23 cellular contexts compared by ENCODE assay signal in the genomic region with DNA sequence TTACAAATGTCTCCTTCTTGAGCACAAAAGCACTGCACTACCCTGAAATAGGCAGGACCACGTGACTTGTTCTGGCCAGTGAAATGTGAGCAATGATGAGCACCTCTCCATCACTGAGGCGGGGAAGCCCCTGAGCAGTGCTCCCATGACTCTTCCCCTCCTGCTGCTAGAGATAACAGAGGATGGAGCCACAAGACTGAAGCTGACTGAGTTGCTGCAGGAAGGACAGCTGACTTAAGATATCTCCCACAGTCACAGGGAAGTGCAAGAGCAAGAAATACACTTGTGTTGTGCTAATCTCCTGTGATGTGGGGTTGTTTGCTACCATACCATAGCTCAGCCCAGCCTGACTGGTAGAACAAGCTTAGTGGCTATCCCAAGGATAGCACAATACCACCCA. TPM values are rescaled to one million over a fixed set of nuclear protein-coding genes. Genes with fewer than 3 reads are reported as not detected.
DNase-seq lines count a peak whose midpoint lies in the region; ATAC-seq and TF ChIP-seq lines count a peak whose summit lies in the region.
"Had no signal": no experiment of that assay in that cellular context is flagged by ENCODE, and none has a peak within 500 bp of the region (broad histone marks: within the 10 kb centered on the region; RNA-seq: fewer than 3 reads in every experiment).

No MANE protein-coding gene starts in this region.

- peaks cover 77% of the 10 kb centered on the region for H3K79me2 ChIP-seq in hepatocyte

- no peaks in the 10 kb centered on the region for H3K27me3 Mint-ChIP-seq in activated CD4-positive, alpha-beta T cell treated with anti-CD3 and anti-CD28 coated beads, Interleukin-2, amount 10 ng/mL, durations not matched to agents 24 days and 14 days
- H3K27me3 Mint-ChIP-seq: brain; CD4-positive, CD25-positive, alpha-beta regulatory T cell; T-cell had no signal

- no peak overlapping the region for H3K4me2 ChIP-seq in hepatocyte
- H3K4me2 ChIP-seq: neural progenitor cell had no signal

- H3K4me3 Mint-ChIP-seq in activated CD4-positive, alpha-beta T cell treated with anti-CD3 and anti-CD28 coated beads, Interleukin-2, amount 10 ng/mL, durations not matched to agents 24 days and 14 days, result no peak overlapping the region
- H3K4me3 Mint-ChIP-seq: brain; CD4-positive, CD25-positive, alpha-beta regulatory T cell; neural progenitor cell; T-cell had no signal

- H3K4me1 Mint-ChIP-seq in activated CD4-positive, alpha-beta T cell treated with anti-CD3 and anti-CD28 coated beads, Interleukin-2, amount 10 ng/mL, durations not matched to agents 24 days and 14 days, result peaks cover 45% of the 10 kb centered on the region
- H3K4me1 Mint-ChIP-seq: neural progenitor cell had no signal

- TF ChIP-seq CTCF in hepatocyte (IDR thresholded peaks at IDR 0.05; ENCODE audit: poor library complexity), result no peak

- WGBS in hepatocyte (ENCODE audit: low lambda C conversion rate, missing lambda C conversion rate), result 100% methylated on average over 2 of the region's 2 CpGs

- no peaks in the 10 kb centered on the region for H3K9me3 Mint-ChIP-seq in activated CD4-positive, alpha-beta T cell treated with anti-CD3 and anti-CD28 coated beads, Interleukin-2, amount 10 ng/mL, durations not matched to agents 24 days and 14 days
- H3K9me3 Mint-ChIP-seq: T-cell had no signal

- no peak overlapping the region for H3K4me3 ChIP-seq in hepatocyte
- H3K4me3 ChIP-seq: dorsolateral prefrontal cortex, esophagus muscularis mucosa, mucosa of descending colon, neural progenitor cell, spleen, tibial nerve had no signal

- intact Hi-C loops in activated CD4-positive, alpha-beta T cell treated with anti-CD3 and anti-CD28 coated beads, Interleukin-2, amount 10 ng/mL, durations not matched to agents 24 days and 14 days (cut with micrococcal nuclease), result no loop called here

- ATAC-seq in GM18909 (IDR thresholded peaks at IDR 0.05; ENCODE audit: poor library complexity, unreplicated experiment), result no peak
- ATAC-seq: left lobe of liver, mucosa of descending colon, T-cell had no signal

- peaks cover 19% of the 10 kb centered on the region for H3K36me3 Mint-ChIP-seq in activated CD4-positive, alpha-beta T cell treated with anti-CD3 and anti-CD28 coated beads, Interleukin-2, amount 10 ng/mL, durations not matched to agents 24 days and 14 days (ENCODE audit: low read depth)

- no peak for DNase-seq in activated CD4-positive, alpha-beta T cell treated with anti-CD3 and anti-CD28 coated beads, Interleukin-2, amount 10 ng/mL, durations not matched to agents 24 days and 14 days
- no peak for DNase-seq in activated CD4-positive, alpha-beta T cell treated with anti-CD3 and anti-CD28 coated beads, Interleukin-2, amount 50 U/mL, for 1 hour
- peak; percentile 8 for DNase-seq in DMS53 treated with DMSO at 0.1 percent for 48 hours (lab: John Stamatoyannopoulos, UW; ENCODE audit: unreplicated experiment)
- peak; percentile 21 for DNase-seq in UCSD-AML1 (lab: John Stamatoyannopoulos, UW; ENCODE audit: unreplicated experiment)
- no peak for DNase-seq in hepatocyte (ENCODE audit: low spot score)
- no peak for DNase-seq in caudate nucleus (lab: John Stamatoyannopoulos, UW)
- DNase-seq in amygdala (lab: John Stamatoyannopoulos, UW), result no peak
- DNase-seq: activated CD4-positive, CD25-positive, alpha-beta regulatory T cell; activated CD8-positive, alpha-beta memory T cell treated with anti-CD3 and anti-CD28 coated beads, Interleukin-2, amount 50 U/mL, for 4 hours; CD4-positive, CD25-positive, alpha-beta regulatory T cell; dorsolateral prefrontal cortex; MM.1S; mucosa of descending colon; NCI-H1930; Right ventricle myocardium superior; spleen; T-cell had no signal

- no peaks in the 10 kb centered on the region for H3K27me3 ChIP-seq in hepatocyte
- H3K27me3 ChIP-seq: dorsolateral prefrontal cortex, esophagus muscularis mucosa, neural progenitor cell, spleen had no signal

- no peaks in the 10 kb centered on the region for H3K36me3 ChIP-seq in hepatocyte (replicated peaks; ENCODE audit: insufficient read depth, low read depth)
- H3K36me3 ChIP-seq: esophagus muscularis mucosa, neural progenitor cell, spleen, tibial nerve had no signal

- no peak overlapping the region for H2AFZ ChIP-seq in hepatocyte
- H2AFZ ChIP-seq: neural progenitor cell had no signal

- H3K27ac Mint-ChIP-seq in activated CD4-positive, alpha-beta T cell treated with anti-CD3 and anti-CD28 coated beads, Interleukin-2, amount 10 ng/mL, durations not matched to agents 24 days and 14 days, result peak overlapping the region; percentile 6
- H3K27ac Mint-ChIP-seq: CD4-positive, CD25-positive, alpha-beta regulatory T cell; neural progenitor cell; T-cell had no signal

- H3K27ac ChIP-seq in hepatocyte (peak overlapping the region; percentile 70), caudate nucleus (ENCODE audit: low read depth, low read length) (no peak overlapping the region)
- H3K27ac ChIP-seq: dorsolateral prefrontal cortex, esophagus muscularis mucosa, neural progenitor cell, spleen, tibial nerve had no signal

- H4K20me1 ChIP-seq in hepatocyte (ENCODE audit: insufficient read depth, poor library complexity, severe bottlenecking), result no peaks in the 10 kb centered on the region

- H3K4me1 ChIP-seq in hepatocyte (ENCODE audit: insufficient read depth), result peaks cover 15% of the 10 kb centered on the region

- no peaks in the 10 kb centered on the region for H3K9me2 ChIP-seq in hepatocyte (replicated peaks; ENCODE audit: insufficient read depth)

- no peaks in the 10 kb centered on the region for H3K9me3 ChIP-seq in hepatocyte (ENCODE audit: low read depth)
- H3K9me3 ChIP-seq: esophagus muscularis mucosa, mucosa of descending colon, spleen, tibial nerve had no signal

RNA-seq across cellular contexts. Expression of gene STK39, which starts 38.7 kb away (rescaled TPM):
- total RNA-seq in activated CD4-positive, alpha-beta T cell treated with anti-CD3 and anti-CD28 coated beads, Interleukin-2, amount 10 ng/mL, durations not matched to agents 24 days and 14 days, result 40.3 and 40.9 TPM in 2 replicates
- 35.4 and 39.4 TPM in 2 replicates for total RNA-seq in hepatocyte
- polyA plus RNA-seq in hepatocyte, result 26.5 and 26.9 TPM in 2 replicates

Comparison
In these comparisons a context has a peak if more than half of its experiments do, and no peak if none do; other contexts are left out.
1. DNase-seq: peak in DMS53 treated with DMSO at 0.1 percent for 48 hours (single experiment) and UCSD-AML1 (single experiment); none in activated CD4-positive, alpha-beta T cell treated with anti-CD3 and anti-CD28 coated beads, Interleukin-2, amount 10 ng/mL, durations not matched to agents 24 days and 14 days (single experiment), activated CD4-positive, alpha-beta T cell treated with anti-CD3 and anti-CD28 coated beads, Interleukin-2, amount 50 U/mL, for 1 hour (single experiment), hepatocyte (single experiment), caudate nucleus (0 of 61) and amygdala (0 of 56).